ENCODE assay signal across 18 cellular contexts in the genomic region with DNA sequence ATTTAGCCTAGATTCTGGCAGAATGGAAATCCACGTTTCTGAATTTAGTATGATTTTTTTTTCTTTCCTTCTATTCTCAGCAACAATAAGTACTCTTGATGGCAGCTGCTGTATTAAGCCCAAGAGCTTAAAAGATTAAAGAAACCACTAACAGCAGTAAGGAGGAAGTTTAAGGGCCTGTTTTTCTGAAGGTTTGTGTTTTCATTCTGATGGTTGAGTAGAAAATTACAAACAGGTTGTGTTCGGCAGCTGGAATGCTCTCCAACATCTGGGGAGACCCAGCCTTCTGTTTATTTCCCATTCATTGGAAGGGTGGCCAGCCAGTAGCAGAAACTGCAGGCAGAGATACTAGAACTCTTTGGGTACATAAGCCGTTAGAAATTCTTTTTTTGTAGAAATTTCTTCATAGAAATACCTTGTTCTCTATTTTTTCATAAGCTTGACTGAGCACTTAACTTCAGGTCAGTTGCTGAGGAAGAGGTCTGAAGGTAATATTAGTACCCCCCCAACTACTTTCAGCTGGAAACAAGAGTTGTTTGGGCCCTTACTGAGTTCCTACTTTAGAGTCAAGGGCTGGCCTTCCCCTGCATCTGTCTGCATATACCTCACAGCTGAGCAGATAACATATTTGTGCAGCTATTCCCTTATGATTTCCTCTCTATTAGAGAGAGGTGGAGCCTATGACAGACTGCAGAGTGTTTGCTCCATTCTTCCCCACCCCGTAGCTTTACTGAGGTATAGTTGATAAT.
A peak's percentile ranks its signal among the peaks of the same experiment; 100 is the strongest.
DNase-seq lines count a peak whose midpoint lies in the region; ATAC-seq and TF ChIP-seq lines count a peak whose summit lies in the region.
"Had no signal": no experiment of that assay in that cellular context is flagged by ENCODE, and none has a peak within 500 bp of the region (broad histone marks: within the 10 kb centered on the region; RNA-seq: fewer than 3 reads in every experiment).

No MANE protein-coding gene starts in this region.

- TF ChIP-seq CTCF in WERI-Rb-1 (IDR thresholded peaks at IDR 0.05; ENCODE audit: low read depth, low read length) (no peak), Peyer's patch (IDR thresholded peaks at IDR 0.05) (no peak)

- no peak overlapping the region for H3K4me3 ChIP-seq in WERI-Rb-1 (ENCODE audit: low read depth, low read length)
- H3K4me3 ChIP-seq in Peyer's patch: no peak overlapping the region
- H3K4me3 ChIP-seq: MG63 had no signal

- DNase-seq in DMS53 (lab: John Stamatoyannopoulos, UW) (peak; percentile 13), DMS53 treated with DMSO at 0.1 percent for 48 hours (lab: John Stamatoyannopoulos, UW; ENCODE audit: unreplicated experiment) (no peak), WERI-Rb-1 (peak; percentile 12), Peyer's patch (no peak)
- no peak for DNase-seq in activated CD4-positive, alpha-beta T cell treated with anti-CD3 and anti-CD28 coated beads, Interleukin-2, amount 50 U/mL, for 4 hours
- DNase-seq: 8988T; activated CD4-positive, CD25-positive, alpha-beta regulatory T cell treated with anti-CD3 and anti-CD28 coated beads, Interleukin-2, amount 50 U/mL, for 72 hours; activated T-cell treated with anti-CD3 and anti-CD28 coated beads, Interleukin-2, amount 50 U/mL, for 48 hours; DMS153; head of caudate nucleus; left colon; MG63; NCI-H446 treated with DMSO at 0.1 percent for 48 hours; trophoblast cell had no signal

- no peaks in the 10 kb centered on the region for H3K9me3 Mint-ChIP-seq in stimulated activated memory B cell treated with anti-CD40 and anti-IgM and Interleukin-4, amounts not matched to agents 10 μg/mL and 1 μg/mL and 100 μg/mL, for 72 hours

- H3K9me3 ChIP-seq in WERI-Rb-1 (ENCODE audit: severe bottlenecking): no peaks in the 10 kb centered on the region
- H3K9me3 ChIP-seq in Peyer's patch: no peaks in the 10 kb centered on the region
- H3K9me3 ChIP-seq: MG63 had no signal

- H3K4me1 ChIP-seq in Peyer's patch: no peaks in the 10 kb centered on the region

- peak overlapping the region; percentile 87 for H3K27ac Mint-ChIP-seq in stimulated activated memory B cell treated with anti-CD40 and anti-IgM and Interleukin-4, amounts not matched to agents 10 μg/mL and 1 μg/mL and 100 μg/mL, for 72 hours

- ATAC-seq in HG03135 (IDR thresholded peaks at IDR 0.05; ENCODE audit: unreplicated experiment): peak; percentile 68
- peak; percentile 93 for ATAC-seq in stimulated activated memory B cell treated with anti-CD40 and anti-IgM and Interleukin-4, amounts not matched to agents 10 μg/mL and 1 μg/mL and 100 μg/mL, for 72 hours
- no peak for ATAC-seq in activated CD4-positive, CD25-positive, alpha-beta regulatory T cell treated with anti-CD3 and anti-CD28 coated beads, Interleukin-2, amount 50 U/mL, for 24 hours
- ATAC-seq: left colon, Right ventricle myocardium inferior had no signal

- H3K4me1 Mint-ChIP-seq in stimulated activated memory B cell treated with anti-CD40 and anti-IgM and Interleukin-4, amounts not matched to agents 10 μg/mL and 1 μg/mL and 100 μg/mL, for 72 hours: peaks cover 30% of the 10 kb centered on the region

- H3K36me3 ChIP-seq in WERI-Rb-1 (no peaks in the 10 kb centered on the region), Peyer's patch (no peaks in the 10 kb centered on the region)
- H3K36me3 ChIP-seq: MG63 had no signal

- no peak for TF ChIP-seq POLR2A in Peyer's patch (IDR thresholded peaks at IDR 0.05)

- no peaks in the 10 kb centered on the region for H3K36me3 Mint-ChIP-seq in stimulated activated memory B cell treated with anti-CD40 and anti-IgM and Interleukin-4, amounts not matched to agents 10 μg/mL and 1 μg/mL and 100 μg/mL, for 72 hours

- H3K27me3 ChIP-seq in WERI-Rb-1 (ENCODE audit: insufficient read depth, low read depth, severe bottlenecking): no peaks in the 10 kb centered on the region
- H3K27me3 ChIP-seq in Peyer's patch: no peaks in the 10 kb centered on the region
- H3K27me3 ChIP-seq: MG63 had no signal

- no peaks in the 10 kb centered on the region for H3K27me3 Mint-ChIP-seq in stimulated activated memory B cell treated with anti-CD40 and anti-IgM and Interleukin-4, amounts not matched to agents 10 μg/mL and 1 μg/mL and 100 μg/mL, for 72 hours

- H3K27ac ChIP-seq in WERI-Rb-1: peak overlapping the region; percentile 76
- peak overlapping the region in 1 of 4 donors; percentile 50 for H3K27ac ChIP-seq in Peyer's patch

- peak overlapping the region; percentile 41 for H3K4me3 Mint-ChIP-seq in stimulated activated memory B cell treated with anti-CD40 and anti-IgM and Interleukin-4, amounts not matched to agents 10 μg/mL and 1 μg/mL and 100 μg/mL, for 72 hours

Comparison
In these comparisons a context has a peak if more than half of its experiments do, and no peak if none do; other contexts are left out.
1. DNase-seq: peak in DMS53 (single experiment) and WERI-Rb-1 (single experiment); none in DMS53 treated with DMSO at 0.1 percent for 48 hours (single experiment), activated CD4-positive, alpha-beta T cell treated with anti-CD3 and anti-CD28 coated beads, Interleukin-2, amount 50 U/mL, for 4 hours (0 of 2) and Peyer's patch (0 of 3).
2. ATAC-seq: peak in HG03135 (single experiment) and stimulated activated memory B cell treated with anti-CD40 and anti-IgM and Interleukin-4, amounts not matched to agents 10 μg/mL and 1 μg/mL and 100 μg/mL, for 72 hours (single experiment); none in activated CD4-positive, CD25-positive, alpha-beta regulatory T cell treated with anti-CD3 and anti-CD28 coated beads, Interleukin-2, amount 50 U/mL, for 24 hours (0 of 2).